In the genomic region with DNA sequence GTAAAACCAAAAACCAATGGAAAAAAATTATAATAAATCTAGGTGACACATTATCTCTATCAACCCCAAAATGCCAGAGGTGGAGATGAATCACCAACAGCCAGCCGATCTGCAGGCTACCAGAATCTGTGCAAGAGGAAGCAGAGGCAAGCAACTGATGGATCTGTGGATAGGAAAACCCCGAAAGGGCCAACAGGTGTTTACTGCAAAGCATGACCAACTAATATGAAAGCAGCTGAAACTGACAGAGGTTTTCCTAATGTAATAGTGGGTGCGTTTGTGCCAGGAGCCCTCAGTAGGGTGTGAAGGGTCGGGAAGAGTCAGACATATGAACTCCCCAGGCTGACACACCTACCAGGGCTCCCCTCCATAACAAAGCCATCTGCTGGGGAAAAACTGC, we compare ENCODE assay signal across 18 cellular contexts.
DNase-seq lines count a peak whose midpoint lies in the region; ATAC-seq and TF ChIP-seq lines count a peak whose summit lies in the region.
"Had no signal": no experiment of that assay in that cellular context is flagged by ENCODE, and none has a peak within 500 bp of the region (broad histone marks: within the 10 kb centered on the region; RNA-seq: fewer than 3 reads in every experiment).

No MANE protein-coding gene starts in this region.

- no peaks in the 10 kb centered on the region for H4K20me1 ChIP-seq in PC-3 (ENCODE audit: low read length)

- no peaks in the 10 kb centered on the region for H3K79me2 ChIP-seq in PC-3 (ENCODE audit: low read length)

- H3K9ac ChIP-seq in PC-3 (ENCODE audit: low read length), result no peak overlapping the region

- peak; percentile 48 for ATAC-seq in PC-3
- ATAC-seq in GM19328 (IDR thresholded peaks at IDR 0.05; ENCODE audit: unreplicated experiment), result no peak
- ATAC-seq: K562, Panc1, Right ventricle myocardium inferior had no signal

- H2AFZ ChIP-seq in PC-3 (ENCODE audit: low read length), result no peak overlapping the region

- no peaks in the 10 kb centered on the region for H3K9me2 ChIP-seq in PC-3 (replicated peaks; ENCODE audit: low read length)

- POLR2A ChIA-PET in PC-3 (lab: Charles Lee; ENCODE audit: unreplicated experiment), result no interaction called here

- H3K27me3 ChIP-seq in PC-3 (ENCODE audit: low read length), result no peaks in the 10 kb centered on the region

- H3K4me3 ChIP-seq in PC-3 (ENCODE audit: low read length), result no peak overlapping the region
- H3K4me3 ChIP-seq: K562 had no signal

- DNase-seq in A172 (ENCODE audit: low spot score) (peak; percentile 73), ELR (ENCODE audit: low read depth) (peak; percentile 33), PC-3 (peak; percentile 36), kidney tubule cell (ENCODE audit: low spot score) (peak; percentile 40), NCI-H2029 treated with DMSO at 0.1 percent for 48 hours (lab: John Stamatoyannopoulos, UW) (no peak)
- no peak for DNase-seq in activated naive CD4-positive, alpha-beta T cell treated with anti-CD3 and anti-CD28 coated beads, Interleukin-2, amount 50 U/mL, for 16 hours
- DNase-seq: DMS 273 treated with DMSO at 0.1 percent for 48 hours, HCEC 1CT, MM.1S, NCI-H1092 treated with DMSO at 0.1 percent for 48 hours, NCI-H1694, NCI-H2107, NCI-H2227 treated with DMSO at 0.1 percent for 48 hours, NCI-H524 treated with DMSO at 0.1 percent for 48 hours had no signal

- CTCF ChIA-PET in PC-3 (lab: Charles Lee), result no interaction called here

- no peak overlapping the region for H3K27ac ChIP-seq in PC-3 (ENCODE audit: low read length)

- H3K9me3 ChIP-seq in PC-3 (ENCODE audit: low read length), result no peaks in the 10 kb centered on the region

- no peaks in the 10 kb centered on the region for H3K36me3 ChIP-seq in PC-3 (ENCODE audit: low read depth, low read length)

- intact Hi-C loops in PC-3 (cut with micrococcal nuclease), result no loop called here

- TF ChIP-seq CTCF in PC-3 (conservative IDR thresholded peaks at IDR 0.05; ENCODE audit: low read depth, low read length), result no peak; the same call in 1 of the 2 replicates

- peaks cover 4% of the 10 kb centered on the region; the same call in 1 of the 2 replicates for H3K4me1 ChIP-seq in PC-3 (ENCODE audit: insufficient read depth, low read length)

- no peaks in the 10 kb centered on the region for H3F3A ChIP-seq in PC-3 (ENCODE audit: low read length, unreplicated experiment)

- BruUV-seq in PC-3 (replicated peaks; lab: Mats Ljungman, UMichigan), result no TSS peak

- H3K4me2 ChIP-seq in PC-3 (ENCODE audit: low read length), result no peak overlapping the region

Comparison
In these comparisons a context has a peak if more than half of its experiments do, and no peak if none do; other contexts are left out.
1. DNase-seq: peak in A172 (single experiment), ELR (single experiment), PC-3 (single experiment) and kidney tubule cell (single experiment); none in activated naive CD4-positive, alpha-beta T cell treated with anti-CD3 and anti-CD28 coated beads, Interleukin-2, amount 50 U/mL, for 16 hours (single experiment) and NCI-H2029 treated with DMSO at 0.1 percent for 48 hours (single experiment).